8 cellular contexts compared by ENCODE assay signal in genomic region chr16:31459722-31460581, GRCh38. TPM values are rescaled to one million over a fixed set of nuclear protein-coding genes. Genes with fewer than 3 reads are reported as not detected.
DNase-seq lines count a peak whose midpoint lies in the region; ATAC-seq and TF ChIP-seq lines count a peak whose summit lies in the region.

No MANE protein-coding gene starts in this region.

- 2% methylated on average over 54 of the region's 54 CpGs for WGBS in right cardiac atrium

- H3K27me3 ChIP-seq in ascending aorta (no peaks in the 10 kb centered on the region), right cardiac atrium (ENCODE audit: control insufficient read depth, insufficient read depth) (no peaks in the 10 kb centered on the region), uterus (no peaks in the 10 kb centered on the region)

- H3K27ac Mint-ChIP-seq in T-helper 2 cell treated with Interferon-gamma antibody and Interleukin-4, amounts not matched to agents 5 μg/mL and 100 μg/mL, for 36 hours = peak overlapping the region; percentile 96

- peaks cover 33% of the 10 kb centered on the region for H3K36me3 Mint-ChIP-seq in T-helper 2 cell treated with Interferon-gamma antibody and Interleukin-4, amounts not matched to agents 5 μg/mL and 100 μg/mL, for 36 hours (ENCODE audit: low read depth)

- H3K36me3 ChIP-seq in ascending aorta = peaks cover 19 to 28% of the 10 kb centered on the region in 2 donors
- H3K36me3 ChIP-seq in uterus = no peaks in the 10 kb centered on the region

- TF ChIP-seq POLR2A in GM15510 (IDR thresholded peaks at IDR 0.05; ENCODE audit: borderline replicate concordance, extremely low read depth, insufficient read length) = peak; percentile 58
- peak in 1 of 2 donors; percentile 62 for TF ChIP-seq POLR2A in uterus (IDR thresholded peaks at IDR 0.05)

- peak; percentile 64 for ATAC-seq in HG02938 (IDR thresholded peaks at IDR 0.05; ENCODE audit: unreplicated experiment)
- peak; percentile 93 for ATAC-seq in right cardiac atrium

- H3K9me3 ChIP-seq in ascending aorta = no peaks in the 10 kb centered on the region
- no peaks in the 10 kb centered on the region for H3K9me3 ChIP-seq in right cardiac atrium (ENCODE audit: control insufficient read depth, low read length)
- H3K9me3 ChIP-seq in uterus = no peaks in the 10 kb centered on the region

- H3K4me3 ChIP-seq in ascending aorta = peak overlapping the region; percentile 75 to 84
- H3K4me3 ChIP-seq in right cardiac atrium (ENCODE audit: low read length) = peak overlapping the region; percentile 58
- H3K4me3 ChIP-seq in uterus = peak overlapping the region; percentile 85 to 97

- intact Hi-C loops in ascending aorta (cut with DNase I) (loop anchor here (1.0 to 10.0 kb wide), 9 partner anchors 11 to 1655 kb away; partner anchors contain the start of genes FBRS, KAT8, MAZ and RUSF1), right cardiac atrium (cut with DNase I) (loop anchor here in 1 of 4 donors (10.0 kb wide), 1 partner anchor 475 kb away; the partner anchor contains the start of gene HSD3B7), uterus (cut with DNase I; ENCODE audit: low total_unique reads) (no loop called here)

- H3K27me3 Mint-ChIP-seq in T-helper 2 cell treated with Interferon-gamma antibody and Interleukin-4, amounts not matched to agents 5 μg/mL and 100 μg/mL, for 36 hours (ENCODE audit: low read depth) = no peaks in the 10 kb centered on the region

- peak overlapping the region; percentile 95 for H3K4me3 Mint-ChIP-seq in T-helper 2 cell treated with Interferon-gamma antibody and Interleukin-4, amounts not matched to agents 5 μg/mL and 100 μg/mL, for 36 hours

- H3K27ac ChIP-seq in ascending aorta = peak overlapping the region; percentile 99 to 100
- H3K27ac ChIP-seq in right cardiac atrium (ENCODE audit: low read length) = peak overlapping the region; percentile 90
- peak overlapping the region; percentile 98 to 100 for H3K27ac ChIP-seq in uterus

- peaks cover 36% of the 10 kb centered on the region for H3K4me1 Mint-ChIP-seq in T-helper 2 cell treated with Interferon-gamma antibody and Interleukin-4, amounts not matched to agents 5 μg/mL and 100 μg/mL, for 36 hours (ENCODE audit: low read depth)

- H3K4me1 ChIP-seq in ascending aorta (peaks cover 20 to 40% of the 10 kb centered on the region in 2 donors), right cardiac atrium (ENCODE audit: control insufficient read depth, insufficient read depth, low read length) (peaks cover 6% of the 10 kb centered on the region), uterus (peaks cover 0 to 17% of the 10 kb centered on the region in 2 donors)

- no peak for TF ChIP-seq CTCF in ascending aorta (IDR thresholded peaks at IDR 0.05)
- TF ChIP-seq CTCF in uterus (IDR thresholded peaks at IDR 0.05) = peak in 1 of 4 experiments; percentile 18

- H3K9me3 Mint-ChIP-seq in T-helper 2 cell treated with Interferon-gamma antibody and Interleukin-4, amounts not matched to agents 5 μg/mL and 100 μg/mL, for 36 hours = no peaks in the 10 kb centered on the region

- peak; percentile 91 to 92 for DNase-seq in NCI-H187 (lab: John Stamatoyannopoulos, UW)
- DNase-seq in T-helper 2 cell treated with Interferon-gamma antibody and Interleukin-4, amounts not matched to agents 5 μg/mL and 100 μg/mL, for 36 hours (ENCODE audit: low spot score) = peak; percentile 100
- DNase-seq in ascending aorta (ENCODE audit: low spot score in 2 of 2) = peak; percentile 99 to 100
- DNase-seq in right cardiac atrium = peak; percentile 100
- DNase-seq in pulmonary artery endothelial cell (ENCODE audit: low read depth, low spot score) = peak; percentile 94
- DNase-seq in uterus = peak; percentile 100

RNA-seq across cellular contexts. Expression of gene ARMC5, which starts 0.7 kb away (rescaled TPM):
- total RNA-seq in ascending aorta = 10.0 TPM
- total RNA-seq in right cardiac atrium = 1 to 10 TPM; 6.8 to 9.0 (median 7.7) TPM
- polyA plus RNA-seq in right cardiac atrium = 8.5 TPM
- total RNA-seq in pulmonary artery endothelial cell = 12.6 and 15.6 TPM in 2 replicates
- 10 to 100 TPM in 2 of 4 donors, 1 to 10 TPM in 2; 2.1 to 12.7 (median 8.0) TPM for total RNA-seq in uterus

RNA-seq across cellular contexts. Expression of gene TGFB1I1, which starts 12.0 kb away (rescaled TPM):
- total RNA-seq in ascending aorta (325 TPM), right cardiac atrium (10 to 100 TPM; 36.3 to 87.6 (median 55.1) TPM), pulmonary artery endothelial cell (32.1 and 56.6 TPM in 2 replicates), uterus (100 to 1,000 TPM in 2 of 4 donors, 10 to 100 TPM in 2; 61.1 to 336 (median 107) TPM)
- 33.2 TPM for polyA plus RNA-seq in right cardiac atrium

RNA-seq across cellular contexts. Expression of gene ZNF843, which starts 17.4 kb away (rescaled TPM):
- total RNA-seq in ascending aorta = 11.7 TPM
- total RNA-seq in right cardiac atrium = 1 to 10 TPM; 2.1 to 4.2 (median 3.1) TPM
- 1.8 TPM for polyA plus RNA-seq in right cardiac atrium
- total RNA-seq in pulmonary artery endothelial cell = 0.07 TPM in 2 replicates
- total RNA-seq in uterus = 1 to 10 TPM in 3 of 4 donors, not detected in 1; 1.0 to 3.3 (median 1.5) TPM

RNA-seq across cellular contexts. Expression of gene SLC5A2, which starts 23.0 kb away (rescaled TPM):
- total RNA-seq in ascending aorta (0.53 TPM), right cardiac atrium (not detected), pulmonary artery endothelial cell (not detected in 2 replicates), uterus (1 to 10 TPM in 1 of 4 donors, under 1 TPM in 1, not detected in 2; 0.83 to 2.4 TPM)
- polyA plus RNA-seq in right cardiac atrium = 1.2 TPM

RNA-seq across cellular contexts. Expression of gene COX6A2, which starts 31.8 kb away (rescaled TPM):
- total RNA-seq in ascending aorta = not detected
- 1,000 to 10,000 TPM in 2 of 4 donors, 100 to 1,000 TPM in 2; 574 to 1,093 (median 918) TPM for total RNA-seq in right cardiac atrium
- polyA plus RNA-seq in right cardiac atrium = 4,696 TPM
- not detected in 2 replicates for total RNA-seq in pulmonary artery endothelial cell
- not detected for total RNA-seq in uterus

Comparison
In these comparisons a context has a peak if more than half of its experiments do, and no peak if none do; other contexts are left out.
1. Peak in every context shown above with its lines: DNase-seq, ATAC-seq, H3K4me3 ChIP-seq and H3K27ac ChIP-seq.